8 cellular contexts compared by ENCODE assay signal in genomic region chr2:86584164-86584913, GRCh38. TPM values are rescaled to one million over a fixed set of nuclear protein-coding genes. Genes with fewer than 3 reads are reported as not detected.
DNase-seq lines count a peak whose midpoint lies in the region; ATAC-seq lines count a peak whose summit lies in the region.

No MANE protein-coding gene starts in this region.

- peaks cover 5% of the 10 kb centered on the region for H3K36me3 Mint-ChIP-seq in natural killer cell treated with Interleukin-12 subunit alpha and Interleukin-12 subunit beta and Interleukin-15 and Interleukin-18, amount 100 ng/mL, for 72 hours

- peak overlapping the region in 1 of 2 donors; percentile 43 for H3K27ac Mint-ChIP-seq in natural killer cell treated with Interleukin-12 subunit alpha and Interleukin-12 subunit beta and Interleukin-15 and Interleukin-18, amount 100 ng/mL, for 72 hours

- no peaks in the 10 kb centered on the region for H3K9me3 Mint-ChIP-seq in natural killer cell treated with Interleukin-12 subunit alpha and Interleukin-12 subunit beta and Interleukin-15 and Interleukin-18, amount 100 ng/mL, for 72 hours

- H3K9me3 ChIP-seq in adipocyte (ENCODE audit: control insufficient read depth, low read length), result no peaks in the 10 kb centered on the region

- H3K36me3 ChIP-seq in adipocyte (ENCODE audit: control insufficient read depth, insufficient read depth, low read length, severe bottlenecking), result no peaks in the 10 kb centered on the region

- DNase-seq in DMS53 (lab: John Stamatoyannopoulos, UW), result peak; percentile 36
- no peak for DNase-seq in DMS53 treated with DMSO at 0.1 percent for 48 hours (lab: John Stamatoyannopoulos, UW; ENCODE audit: unreplicated experiment)
- DNase-seq in adipocyte (ENCODE audit: low read depth), result peak; percentile 4
- no peak for DNase-seq in natural killer cell treated with Interleukin-12 subunit alpha and Interleukin-12 subunit beta and Interleukin-15 and Interleukin-18, amount 100 ng/mL, for 72 hours (ENCODE audit: low spot score)
- no peak for DNase-seq in effector CD8-positive, alpha-beta T cell (lab: John Stamatoyannopoulos, UW)
- DNase-seq in DMS114 treated with DMSO at 0.1 percent for 48 hours (lab: John Stamatoyannopoulos, UW; ENCODE audit: unreplicated experiment), result no peak

- no peaks in the 10 kb centered on the region for H3K27me3 ChIP-seq in adipocyte (replicated peaks; ENCODE audit: control insufficient read depth, insufficient read depth, low read length)

- no peak overlapping the region for H3K9ac ChIP-seq in adipocyte (ENCODE audit: low read length)

- no peak overlapping the region for H3K4me3 Mint-ChIP-seq in natural killer cell treated with Interleukin-12 subunit alpha and Interleukin-12 subunit beta and Interleukin-15 and Interleukin-18, amount 100 ng/mL, for 72 hours

- H3K4me3 ChIP-seq in adipocyte (ENCODE audit: low read length), result no peak overlapping the region

- ATAC-seq in HG03378 (IDR thresholded peaks at IDR 0.05; ENCODE audit: unreplicated experiment), result peak; percentile 63
- ATAC-seq in natural killer cell treated with Interleukin-12 subunit alpha and Interleukin-12 subunit beta and Interleukin-15 and Interleukin-18, amount 100 ng/mL, for 72 hours, result peak; percentile 52 to 90
- ATAC-seq in HG03135 (IDR thresholded peaks at IDR 0.05; ENCODE audit: unreplicated experiment), result no peak

- peaks cover 3 to 6% of the 10 kb centered on the region in 2 donors for H3K4me1 Mint-ChIP-seq in natural killer cell treated with Interleukin-12 subunit alpha and Interleukin-12 subunit beta and Interleukin-15 and Interleukin-18, amount 100 ng/mL, for 72 hours (ENCODE audit: low read depth in 2 of 2)

- peaks cover 7% of the 10 kb centered on the region for H3K4me1 ChIP-seq in adipocyte (ENCODE audit: control insufficient read depth, insufficient read depth, low read length)

- H3K27me3 Mint-ChIP-seq in natural killer cell treated with Interleukin-12 subunit alpha and Interleukin-12 subunit beta and Interleukin-15 and Interleukin-18, amount 100 ng/mL, for 72 hours, result peaks cover 23 to 28% of the 10 kb centered on the region in 2 donors

RNA-seq across cellular contexts. Expression of gene CHMP3, which starts 21.1 kb away (rescaled TPM):
- 10 to 100 TPM; 41.9 to 45.1 TPM for total RNA-seq in natural killer cell treated with Interleukin-12 subunit alpha and Interleukin-12 subunit beta and Interleukin-15 and Interleukin-18, amount 100 ng/mL, for 72 hours

RNA-seq across cellular contexts. Expression of gene RNF103, which starts 39.3 kb away (rescaled TPM):
- total RNA-seq in natural killer cell treated with Interleukin-12 subunit alpha and Interleukin-12 subunit beta and Interleukin-15 and Interleukin-18, amount 100 ng/mL, for 72 hours, result 10 to 100 TPM; 11.2 to 13.4 TPM

Comparison
In these comparisons a context has a peak if more than half of its experiments do, and no peak if none do; other contexts are left out.
1. DNase-seq: peak in DMS53 (single experiment) and adipocyte (single experiment); none in DMS53 treated with DMSO at 0.1 percent for 48 hours (single experiment), natural killer cell treated with Interleukin-12 subunit alpha and Interleukin-12 subunit beta and Interleukin-15 and Interleukin-18, amount 100 ng/mL, for 72 hours (single experiment), effector CD8-positive, alpha-beta T cell (single experiment) and DMS114 treated with DMSO at 0.1 percent for 48 hours (single experiment).